Comparison of ENCODE assay signal across 8 cellular contexts in genomic region chr2:20446280-20446916, GRCh38. TPM values are rescaled to one million over a fixed set of nuclear protein-coding genes. Genes with fewer than 3 reads are reported as not detected.
DNase-seq lines count a peak whose midpoint lies in the region; ATAC-seq and TF ChIP-seq lines count a peak whose summit lies in the region.

No MANE protein-coding gene starts in this region.

- in situ Hi-C loops in G401 (cut with HindIII; ENCODE audit: low sequenced_read_pairs): no loop called here

- peak overlapping the region; percentile 96 for H3K27ac ChIP-seq in SJSA1

- no peak for TF ChIP-seq CTCF in fibroblast of the aortic adventitia (IDR thresholded peaks at IDR 0.05; ENCODE audit: insufficient read depth, low read length)

- peaks cover 47% of the 10 kb centered on the region for H3K4me1 ChIP-seq in SJSA1 (replicated peaks)

- H3K36me3 ChIP-seq in SJSA1: peaks cover 28% of the 10 kb centered on the region

- DNase-seq in G401 (ENCODE audit: low spot score) (peak; percentile 18), SJSA1 (ENCODE audit: low read depth in 1 of 2, low spot score in 2 of 2) (no peak), fibroblast of the aortic adventitia (ENCODE audit: low read depth) (no peak), posterior vena cava (ENCODE audit: low spot score) (peak; percentile 77), AML-193 (lab: John Stamatoyannopoulos, UW) (no peak), SHP77 (lab: John Stamatoyannopoulos, UW) (no peak)

- intact Hi-C loops in posterior vena cava (cut with DNase I): loop anchor here (2.0 to 5.0 kb wide), 2 partner anchors 190 to 191 kb away; no protein-coding TSS in a partner anchor

- no peak for ATAC-seq in HG02840 (IDR thresholded peaks at IDR 0.05; ENCODE audit: low FRiP score, unreplicated experiment)
- no peak for ATAC-seq in HG03442 (IDR thresholded peaks at IDR 0.05; ENCODE audit: unreplicated experiment)

- H3K9me3 ChIP-seq in SJSA1 (replicated peaks): no peaks in the 10 kb centered on the region

- peaks cover 6% of the 10 kb centered on the region; the same call in 1 of the 2 replicates for H3K27me3 ChIP-seq in SJSA1 (replicated peaks)

- H3K4me3 ChIP-seq in SJSA1: peak overlapping the region; percentile 67
- peak overlapping the region; percentile 71 for H3K4me3 ChIP-seq in fibroblast of the aortic adventitia (ENCODE audit: low read depth, low read length)

RNA-seq across cellular contexts. Expression of gene RHOB, which starts 0.5 kb away (rescaled TPM):
- total RNA-seq in G401 (2014; rRNA removed; shearing (Covaris generic)): 274 and 317 TPM in 2 replicates
- total RNA-seq in SJSA1 (2014; rRNA removed; shearing (Covaris generic)): 399 and 453 TPM in 2 replicates
- 40.5 and 82.0 TPM in 2 replicates for total RNA-seq in fibroblast of the aortic adventitia (ENCODE audit: low replicate concordance)
- 1,000 to 10,000 TPM in 1 of 2 donors, 100 to 1,000 TPM in 1; 742 to 1,258 TPM for total RNA-seq in posterior vena cava

Comparison
In these comparisons a context has a peak if more than half of its experiments do, and no peak if none do; other contexts are left out.
1. DNase-seq: peak in G401 (single experiment) and posterior vena cava (single experiment); none in SJSA1 (0 of 2), fibroblast of the aortic adventitia (single experiment), AML-193 (0 of 2) and SHP77 (0 of 2).